19 cellular contexts compared by ENCODE assay signal in genomic region chr15:39835550-39835949, GRCh38. TPM values are rescaled to one million over a fixed set of nuclear protein-coding genes. Genes with fewer than 3 reads are reported as not detected.
DNase-seq lines count a peak whose midpoint lies in the region; ATAC-seq and TF ChIP-seq lines count a peak whose summit lies in the region.
"Had no signal": no experiment of that assay in that cellular context is flagged by ENCODE, and none has a peak within 500 bp of the region (broad histone marks: within the 10 kb centered on the region; RNA-seq: fewer than 3 reads in every experiment).

No MANE protein-coding gene starts in this region.

- no peak overlapping the region for H3K4me3 ChIP-seq in IMR-90 (ENCODE audit: insufficient read depth, low read depth, low read length)
- no peak overlapping the region for H3K4me3 ChIP-seq in mesendoderm (ENCODE audit: low read length)
- H3K4me3 ChIP-seq: GM12878 had no signal

- H3K14ac ChIP-seq in IMR-90 (replicated peaks; ENCODE audit: low read depth, low read length) = 0 out of 2 replicates have a peak overlapping the region, but pooled peaks have one; percentile 26

- no peak for ATAC-seq in IMR-90 (ENCODE audit: low read depth)
- ATAC-seq in WTC11 = no peak
- no peak for ATAC-seq in GM21737 (IDR thresholded peaks at IDR 0.05; ENCODE audit: unreplicated experiment)
- ATAC-seq: GM12878, Panc1 had no signal

- POLR2A ChIA-PET in IMR-90 (lab: Charles Lee; ENCODE audit: unreplicated experiment) = no interaction called here
- POLR2A ChIA-PET in WTC11 (lab: Charles Lee) = no interaction called here
- POLR2A ChIA-PET in activated CD4-positive, alpha-beta memory T cell treated with anti-CD3 and anti-CD28 coated beads, Interleukin-2, amount 10 ng/mL, durations not matched to agents 7 days and 5 days (lab: Charles Lee) = no interaction called here

- H2AFZ ChIP-seq in IMR-90 (replicated peaks; ENCODE audit: low read length, poor library complexity) = no peak overlapping the region

- BruUV-seq in IMR-90 (replicated peaks; lab: Mats Ljungman, UMichigan) = no TSS peak

- H3K4ac ChIP-seq in IMR-90 (ENCODE audit: low read depth, low read length) (0 out of 2 replicates have a peak overlapping the region, but pooled peaks have one; percentile 22), mesendoderm (ENCODE audit: low read depth, low read length) (no peak overlapping the region)

- H3K36me3 Mint-ChIP-seq in WTC11 = peaks cover 19% of the 10 kb centered on the region
- H3K36me3 Mint-ChIP-seq in activated CD4-positive, alpha-beta memory T cell treated with anti-CD3 and anti-CD28 coated beads, Interleukin-2, amount 10 ng/mL, durations not matched to agents 7 days and 5 days (ENCODE audit: low read depth) = no peaks in the 10 kb centered on the region
- H3K36me3 Mint-ChIP-seq: CD4-positive, alpha-beta memory T cell had no signal

- intact Hi-C loops in IMR-90 (cut with micrococcal nuclease) = no loop called here

- H2AK9ac ChIP-seq in IMR-90 (replicated peaks; ENCODE audit: low read depth, low read length, poor library complexity) = no peak overlapping the region

- peaks cover 1% of the 10 kb centered on the region for H3K79me2 ChIP-seq in mesendoderm (ENCODE audit: control insufficient read depth, insufficient read depth, low read length)

- H2BK15ac ChIP-seq in IMR-90 (ENCODE audit: low read depth, low read length) = no peak overlapping the region
- no peak overlapping the region for H2BK15ac ChIP-seq in mesendoderm (replicated peaks; ENCODE audit: low read depth)

- H3K9ac ChIP-seq in IMR-90 (ENCODE audit: low read depth, low read length) = no peak overlapping the region
- no peak overlapping the region for H3K9ac ChIP-seq in mesendoderm (ENCODE audit: low read length)

- TF ChIP-seq CTCF in IMR-90 (conservative IDR thresholded peaks at IDR 0.05; ENCODE audit: low read depth, low read length) (no peak), WTC11 (IDR thresholded peaks at IDR 0.05) (no peak)

- H2BK5ac ChIP-seq in IMR-90 (ENCODE audit: low read depth, low read length, poor library complexity, severe bottlenecking) (no peak overlapping the region), mesendoderm (ENCODE audit: low read length) (no peak overlapping the region)

- no peak overlapping the region for H2BK20ac ChIP-seq in IMR-90 (ENCODE audit: low read depth, low read length)

- H4K5ac ChIP-seq in IMR-90 (ENCODE audit: low read depth, low read length) = no peak overlapping the region
- H4K5ac ChIP-seq in mesendoderm (ENCODE audit: low read length) = no peak overlapping the region

- in situ Hi-C loops in IMR-90 (cut with MboI; ENCODE audit: low sequenced_read_pairs) = no loop called here

- dilution Hi-C loops in IMR-90 (cut with HindIII; ENCODE audit: low sequenced_read_pairs, unreplicated experiment) = no loop called here

- WGBS in IMR-90 (ENCODE audit: extremely low coverage in 2 of 2, insufficient read length in 1 of 2), 2 experiments = no CpG with 5 or more reads among the region's 2 CpGs
- WGBS in mesendoderm (ENCODE audit: extremely low coverage, insufficient coverage, low lambda C conversion rate) = no CpG with 5 or more reads among the region's 2 CpGs

- CTCF ChIA-PET in IMR-90 (lab: Yijun Ruan, JAX) = no interaction called here
- CTCF ChIA-PET in WTC11 (lab: Charles Lee) = no interaction called here
- CTCF ChIA-PET in activated CD4-positive, alpha-beta memory T cell treated with anti-CD3 and anti-CD28 coated beads, Interleukin-2, amount 10 ng/mL, durations not matched to agents 7 days and 5 days (lab: Charles Lee) = no interaction called here

- H2BK120ac ChIP-seq in IMR-90 (ENCODE audit: low read depth, low read length) (no peak overlapping the region), mesendoderm (ENCODE audit: low read depth, low read length) (no peak overlapping the region)

- H3K27me3 ChIP-seq in IMR-90 (ENCODE audit: control insufficient read depth, insufficient read depth, low read length) (no peaks in the 10 kb centered on the region), mesendoderm (ENCODE audit: insufficient read depth, low read length, poor library complexity) (no peaks in the 10 kb centered on the region)

- TF ChIP-seq POLR2A in IMR-90 (IDR thresholded peaks at IDR 0.05; ENCODE audit: low read depth, low read length) (no peak), erythroblast (IDR thresholded peaks at IDR 0.05; ENCODE audit: low read length) (no peak)

- no peaks in the 10 kb centered on the region for H3K27me3 Mint-ChIP-seq in WTC11 (ENCODE audit: low read depth)
- peaks cover 54% of the 10 kb centered on the region for H3K27me3 Mint-ChIP-seq in activated CD4-positive, alpha-beta memory T cell treated with anti-CD3 and anti-CD28 coated beads, Interleukin-2, amount 10 ng/mL, durations not matched to agents 7 days and 5 days

- H4K20me1 ChIP-seq in IMR-90 (ENCODE audit: insufficient read depth, low read length) = peaks cover 62% of the 10 kb centered on the region; the same call in 1 of the 2 replicates

- H3K27ac ChIP-seq in IMR-90 (ENCODE audit: insufficient read depth, low read length) (no peak overlapping the region), mesendoderm (ENCODE audit: low read depth, low read length) (no peak overlapping the region)

- no peak overlapping the region for H3K27ac Mint-ChIP-seq in WTC11
- H3K27ac Mint-ChIP-seq in activated CD4-positive, alpha-beta memory T cell treated with anti-CD3 and anti-CD28 coated beads, Interleukin-2, amount 10 ng/mL, durations not matched to agents 7 days and 5 days = no peak overlapping the region
- H3K27ac Mint-ChIP-seq: CD4-positive, alpha-beta memory T cell had no signal

- H3K4me1 Mint-ChIP-seq in WTC11 = peaks cover 40% of the 10 kb centered on the region
- no peaks in the 10 kb centered on the region for H3K4me1 Mint-ChIP-seq in activated CD4-positive, alpha-beta memory T cell treated with anti-CD3 and anti-CD28 coated beads, Interleukin-2, amount 10 ng/mL, durations not matched to agents 7 days and 5 days
- H3K4me1 Mint-ChIP-seq: CD4-positive, alpha-beta memory T cell had no signal

- H2AK5ac ChIP-seq in IMR-90 (ENCODE audit: low read depth, low read length) = no peak overlapping the region; the same call in 1 of the 2 replicates
- H2AK5ac ChIP-seq in mesendoderm (ENCODE audit: low read length) = no peak overlapping the region

- no peak overlapping the region for H3K18ac ChIP-seq in IMR-90 (ENCODE audit: low read depth, low read length)
- no peak overlapping the region for H3K18ac ChIP-seq in mesendoderm (ENCODE audit: low read length)

- peaks cover 9% of the 10 kb centered on the region for H3K4me1 ChIP-seq in IMR-90 (ENCODE audit: control insufficient read depth, insufficient read depth, low read length)
- no peaks in the 10 kb centered on the region for H3K4me1 ChIP-seq in mesendoderm (ENCODE audit: control insufficient read depth, low read depth, low read length)

- H3K9me1 ChIP-seq in IMR-90 (ENCODE audit: insufficient read depth, low read length) = peaks cover 16% of the 10 kb centered on the region

- no peak overlapping the region for H4K91ac ChIP-seq in IMR-90 (ENCODE audit: insufficient read depth, low read depth, low read length)

- no peak overlapping the region for H3K4me3 Mint-ChIP-seq in WTC11
- H3K4me3 Mint-ChIP-seq in activated CD4-positive, alpha-beta memory T cell treated with anti-CD3 and anti-CD28 coated beads, Interleukin-2, amount 10 ng/mL, durations not matched to agents 7 days and 5 days = no peak overlapping the region
- H3K4me3 Mint-ChIP-seq: CD4-positive, alpha-beta memory T cell had no signal

- H4K8ac ChIP-seq in IMR-90 (ENCODE audit: low read depth in 2 of 2, low read length in 2 of 2) (no peak overlapping the region), mesendoderm (ENCODE audit: low read depth, low read length) (no peak overlapping the region)

- DNase-seq in NCI-H2029 (lab: John Stamatoyannopoulos, UW) (peak; percentile 21), NCI-H2029 treated with DMSO at 0.1 percent for 48 hours (lab: John Stamatoyannopoulos, UW) (no peak), IMR-90 (no peak), WTC11 (ENCODE audit: low spot score) (no peak), mesendoderm (peak; percentile 72), erythroblast (lab: John Stamatoyannopoulos, UW) (no peak)
- DNase-seq in activated CD4-positive, alpha-beta memory T cell treated with anti-CD3 and anti-CD28 coated beads, Interleukin-2, amount 10 ng/mL, durations not matched to agents 7 days and 5 days = no peak
- DNase-seq: 8988T; CD4-positive, alpha-beta memory T cell; GDM1; GOT3; Kasumi-1; MV-4-11; NCI-H1436; NCI-H2081 treated with DMSO at 0.1 percent for 48 hours; NCI-H446 treated with DMSO at 0.1 percent for 48 hours had no signal

- H3K9me3 ChIP-seq in IMR-90 (ENCODE audit: control insufficient read depth, insufficient read depth, low read length) = no peaks in the 10 kb centered on the region

- H3K23ac ChIP-seq in IMR-90 (ENCODE audit: low read depth, low read length) (no peak overlapping the region), mesendoderm (ENCODE audit: low read length) (no peak overlapping the region)

- H3K56ac ChIP-seq in IMR-90 (ENCODE audit: extremely low read depth, insufficient read depth, low read length) (no peak overlapping the region), mesendoderm (ENCODE audit: low read length) (no peak overlapping the region)

- H3K4me2 ChIP-seq in IMR-90 (ENCODE audit: low read depth, low read length) (no peak overlapping the region), mesendoderm (ENCODE audit: low read length) (no peak overlapping the region)

- H3K36me3 ChIP-seq in IMR-90 (ENCODE audit: control insufficient read depth, insufficient read depth, low read length) = no peaks in the 10 kb centered on the region
- no peaks in the 10 kb centered on the region for H3K36me3 ChIP-seq in mesendoderm (ENCODE audit: control insufficient read depth, insufficient read depth, low read length)

- TF ChIP-seq RAD21 in IMR-90 (IDR thresholded peaks at IDR 0.05; ENCODE audit: low read length) = no peak

- H3K79me1 ChIP-seq in IMR-90 (ENCODE audit: low read depth in 1 of 2, low read length in 2 of 2) (peaks cover 21 to 58% of the 10 kb centered on the region in 2 experiments), mesendoderm (ENCODE audit: low read length) (peaks cover 2% of the 10 kb centered on the region)

- peaks cover 21% of the 10 kb centered on the region for H3K9me3 Mint-ChIP-seq in WTC11
- no peaks in the 10 kb centered on the region for H3K9me3 Mint-ChIP-seq in activated CD4-positive, alpha-beta memory T cell treated with anti-CD3 and anti-CD28 coated beads, Interleukin-2, amount 10 ng/mL, durations not matched to agents 7 days and 5 days

TF ChIP-seq in IMR-90, 13 proteins besides CTCF, POLR2A, EP300 and RAD21 (continues in another document):
- no peak for TF ChIP-seq CHD1 (IDR thresholded peaks at IDR 0.05; ENCODE audit: low read depth, low read length)

RNA-seq across cellular contexts. Expression of gene FSIP1, which starts 52.9 kb away (rescaled TPM):
- total RNA-seq in IMR-90 (2012; rRNA removed) = 0.18 and 0.56 TPM in 2 replicates
- 0.03 and 0.10 TPM in 2 replicates for polyA plus RNA-seq in IMR-90 (2012; rRNA removed)
- 0.01 and 0.02 TPM in 2 replicates for polyA plus RNA-seq in IMR-90 (2012; cell fraction: cytosol; rRNA removed)
- 0.11 TPM in 1 of 2 replicates, not detected in the other for polyA plus RNA-seq in IMR-90 (2012; cell fraction: nucleus; rRNA removed; ENCODE audit: low replicate concordance)
- total RNA-seq in WTC11 (2021) = 0.55 to 0.61 TPM (median 0.60 TPM) in 3 replicates
- polyA plus RNA-seq in mesendoderm (2013, experiment 1 of 2) = 0.29 TPM
- 0.32 TPM for polyA plus RNA-seq in mesendoderm (2013, experiment 2 of 2)
- total RNA-seq in activated CD4-positive, alpha-beta memory T cell treated with anti-CD3 and anti-CD28 coated beads, Interleukin-2, amount 10 ng/mL, durations not matched to agents 7 days and 5 days = under 1 TPM; 0.58 to 0.88 TPM

Comparison
In these comparisons a context has a peak if more than half of its experiments do, and no peak if none do; other contexts are left out.
1. DNase-seq: peak in NCI-H2029 (single experiment) and mesendoderm (single experiment); none in NCI-H2029 treated with DMSO at 0.1 percent for 48 hours (single experiment), IMR-90 (single experiment), WTC11 (single experiment), erythroblast (0 of 2) and activated CD4-positive, alpha-beta memory T cell treated with anti-CD3 and anti-CD28 coated beads, Interleukin-2, amount 10 ng/mL, durations not matched to agents 7 days and 5 days (single experiment).